8 cellular contexts compared by ENCODE assay signal in genomic region chr1:224432672-224433040, GRCh38. TPM values are rescaled to one million over a fixed set of nuclear protein-coding genes. Genes with fewer than 3 reads are reported as not detected.
A peak's percentile ranks its signal among the peaks of the same experiment; 100 is the strongest.
DNase-seq lines count a peak whose midpoint lies in the region; ATAC-seq, FAIRE-seq and TF ChIP-seq lines count a peak whose summit lies in the region.

No MANE protein-coding gene starts in this region.

- no peaks in the 10 kb centered on the region for H3K27me3 ChIP-seq in OCI-LY3 (ENCODE audit: low read depth, low read length)
- no peaks in the 10 kb centered on the region for H3K27me3 ChIP-seq in colonic mucosa
- H3K27me3 ChIP-seq in mesendoderm (ENCODE audit: insufficient read depth, low read length, poor library complexity): no peaks in the 10 kb centered on the region

- H2BK5ac ChIP-seq in mesendoderm (ENCODE audit: low read length): no peak overlapping the region

- H3K9me3 ChIP-seq in OCI-LY3 (ENCODE audit: insufficient read depth, low read length) (no peaks in the 10 kb centered on the region), colonic mucosa (no peaks in the 10 kb centered on the region)

- H3K18ac ChIP-seq in mesendoderm (ENCODE audit: low read length): no peak overlapping the region

- H3K79me2 ChIP-seq in OCI-LY3 (ENCODE audit: low read length): peaks cover 99% of the 10 kb centered on the region
- H3K79me2 ChIP-seq in mesendoderm (ENCODE audit: control insufficient read depth, insufficient read depth, low read length): peaks cover 34% of the 10 kb centered on the region

- intact Hi-C loops in colonic mucosa (cut with DNase I): loop anchor here (5.0 kb wide), 1 partner anchor 75 kb away; the partner anchor contains the start of gene CNIH4

- no peak for FAIRE-seq in GM12891 (lab: Jason Lieb, UNC)

- H2BK15ac ChIP-seq in mesendoderm (replicated peaks; ENCODE audit: low read depth): no peak overlapping the region

- no peak overlapping the region for H4K8ac ChIP-seq in mesendoderm (ENCODE audit: low read depth, low read length)

- H3K4ac ChIP-seq in mesendoderm (ENCODE audit: low read depth, low read length): no peak overlapping the region

- WGBS in mesendoderm (ENCODE audit: extremely low coverage, insufficient coverage, low lambda C conversion rate): no CpG with 5 or more reads among the region's 6 CpGs

- peaks cover 36% of the 10 kb centered on the region for H4K20me1 ChIP-seq in OCI-LY3 (ENCODE audit: insufficient read depth, low read length)

- no peak overlapping the region for H4K5ac ChIP-seq in mesendoderm (ENCODE audit: low read length)

- peak overlapping the region; percentile 99 for H3K4me2 ChIP-seq in OCI-LY3 (ENCODE audit: low read length)
- H3K4me2 ChIP-seq in mesendoderm (ENCODE audit: low read length): peak overlapping the region; percentile 85

- no peak overlapping the region for H2AFZ ChIP-seq in OCI-LY3 (ENCODE audit: low read depth, low read length)

- peaks cover 31% of the 10 kb centered on the region for H3K36me3 ChIP-seq in OCI-LY3 (replicated peaks; ENCODE audit: low read depth, low read length)
- no peaks in the 10 kb centered on the region for H3K36me3 ChIP-seq in colonic mucosa
- H3K36me3 ChIP-seq in mesendoderm (ENCODE audit: control insufficient read depth, insufficient read depth, low read length): no peaks in the 10 kb centered on the region

- TF ChIP-seq POLR2A in GM12891 (IDR thresholded peaks at IDR 0.05; ENCODE audit: low read depth, low read length): peak; percentile 61; the same call in 1 of the 2 replicates

- H3K4me3 ChIP-seq in OCI-LY3 (ENCODE audit: low read length) (peak overlapping the region; percentile 79), colonic mucosa (peak overlapping the region; percentile 85), mesendoderm (ENCODE audit: low read length) (peak overlapping the region; percentile 87)

- H3K23ac ChIP-seq in mesendoderm (ENCODE audit: low read length): no peak overlapping the region

- TF ChIP-seq CTCF in OCI-LY3 (IDR thresholded peaks at IDR 0.05; ENCODE audit: low read depth, low read length) (no peak), colonic mucosa (IDR thresholded peaks at IDR 0.05) (no peak)

- DNase-seq in GM12891 (ENCODE audit: insufficient read length, low spot score) (no peak), colonic mucosa (peak; percentile 36), mesendoderm (no peak), NCI-H146 (lab: John Stamatoyannopoulos, UW) (no peak)

- ATAC-seq in GM21528 (IDR thresholded peaks at IDR 0.05; ENCODE audit: low FRiP score, unreplicated experiment) (no peak), GM18858 (IDR thresholded peaks at IDR 0.05; ENCODE audit: unreplicated experiment) (no peak), GM18517 (IDR thresholded peaks at IDR 0.05; ENCODE audit: unreplicated experiment) (no peak)

- H3K9ac ChIP-seq in OCI-LY3 (ENCODE audit: low read length) (peak overlapping the region; percentile 81), colonic mucosa (ENCODE audit: low read depth in 2 of 2, low read length in 2 of 2) (peak overlapping the region; percentile 48 to 83), mesendoderm (ENCODE audit: low read length) (peak overlapping the region; percentile 87)

- peaks cover 47% of the 10 kb centered on the region for H3K4me1 ChIP-seq in OCI-LY3 (ENCODE audit: low read length)
- H3K4me1 ChIP-seq in colonic mucosa: peaks cover 7% of the 10 kb centered on the region
- peaks cover 5% of the 10 kb centered on the region for H3K4me1 ChIP-seq in mesendoderm (ENCODE audit: control insufficient read depth, low read depth, low read length)

- peaks cover 5% of the 10 kb centered on the region for H3K79me1 ChIP-seq in mesendoderm (ENCODE audit: low read length)

- no peak overlapping the region for H2BK120ac ChIP-seq in mesendoderm (ENCODE audit: low read depth, low read length)

- H3K27ac ChIP-seq in OCI-LY3 (ENCODE audit: low read length) (peak overlapping the region; percentile 49), colonic mucosa (peak overlapping the region; percentile 93), mesendoderm (ENCODE audit: low read depth, low read length) (no peak overlapping the region)

- H3K56ac ChIP-seq in mesendoderm (ENCODE audit: low read length): peak overlapping the region; percentile 93

- H2AK5ac ChIP-seq in mesendoderm (ENCODE audit: low read length): no peak overlapping the region

TF ChIP-seq in GM12891, 5 proteins besides CTCF, POLR2A, EP300 and RAD21:
- TF ChIP-seq SPI1 (IDR thresholded peaks at IDR 0.05; ENCODE audit: low read depth, low read length) (no peak), PAX5 (IDR thresholded peaks at IDR 0.05; ENCODE audit: insufficient read depth, low read length, severe bottlenecking) (no peak), POU2F2 (IDR thresholded peaks at IDR 0.05; ENCODE audit: low read depth, low read length) (no peak), POLR2AphosphoS5 (IDR thresholded peaks at IDR 0.05; ENCODE audit: low read depth, low read length) (no peak), TAF1 (IDR thresholded peaks at IDR 0.05; ENCODE audit: low read depth, low read length) (no peak)
TF ChIP-seq in GM12891: peak in this region for 0.

RNA-seq across cellular contexts. Expression of gene WDR26, which starts 1.9 kb away (rescaled TPM):
- 37.7 TPM for polyA plus RNA-seq in GM12891 (2012; ENCODE audit: low read depth, missing spikeins)
- 10 to 100 TPM; 53.5 to 78.4 TPM for total RNA-seq in colonic mucosa
- polyA plus RNA-seq in mesendoderm (2013, experiment 1 of 2): 35.6 TPM
- polyA plus RNA-seq in mesendoderm (2013, experiment 2 of 2): 34.1 TPM
